Comparison of ENCODE assay signal across 24 cellular contexts in genomic region chr2:7884338-7884737, GRCh38.
"Had no signal": no experiment of that assay in that cellular context is flagged by ENCODE, and none has a peak within 500 bp of the region (broad histone marks: within the 10 kb centered on the region; RNA-seq: fewer than 3 reads in every experiment).

No MANE protein-coding gene starts in this region.

- H3K27ac ChIP-seq: SJSA1, SK-N-MC had no signal

- H3K9me3 ChIP-seq: MG63, SJSA1 had no signal

- H3K36me3 ChIP-seq: MG63, SJSA1 had no signal

- H3K27me3 ChIP-seq: MG63, SJSA1 had no signal

- H3K4me3 ChIP-seq: MG63, SJSA1, SK-N-MC had no signal

- DNase-seq: IMR-90, Karpas-422, KG1, MG63, NCI-H1092, NCI-H1105 treated with DMSO at 0.1 percent for 48 hours, NCI-H1417 treated with DMSO at 0.1 percent for 48 hours, NCI-H146, NCI-H1694 treated with DMSO at 0.1 percent for 48 hours, NCI-H2029, NCI-H2081 treated with DMSO at 0.1 percent for 48 hours, NCI-H2171, NCI-H226, NCI-H446, NCI-H510A, NCI-H524 treated with DMSO at 0.1 percent for 48 hours, NCI-H69, NCI-H774, Right ventricle myocardium superior, RPMI8226, SIG-M5 had no signal

- ATAC-seq: HepG2 had no signal
